Comparison of ENCODE assay signal across 13 cellular contexts in the genomic region with DNA sequence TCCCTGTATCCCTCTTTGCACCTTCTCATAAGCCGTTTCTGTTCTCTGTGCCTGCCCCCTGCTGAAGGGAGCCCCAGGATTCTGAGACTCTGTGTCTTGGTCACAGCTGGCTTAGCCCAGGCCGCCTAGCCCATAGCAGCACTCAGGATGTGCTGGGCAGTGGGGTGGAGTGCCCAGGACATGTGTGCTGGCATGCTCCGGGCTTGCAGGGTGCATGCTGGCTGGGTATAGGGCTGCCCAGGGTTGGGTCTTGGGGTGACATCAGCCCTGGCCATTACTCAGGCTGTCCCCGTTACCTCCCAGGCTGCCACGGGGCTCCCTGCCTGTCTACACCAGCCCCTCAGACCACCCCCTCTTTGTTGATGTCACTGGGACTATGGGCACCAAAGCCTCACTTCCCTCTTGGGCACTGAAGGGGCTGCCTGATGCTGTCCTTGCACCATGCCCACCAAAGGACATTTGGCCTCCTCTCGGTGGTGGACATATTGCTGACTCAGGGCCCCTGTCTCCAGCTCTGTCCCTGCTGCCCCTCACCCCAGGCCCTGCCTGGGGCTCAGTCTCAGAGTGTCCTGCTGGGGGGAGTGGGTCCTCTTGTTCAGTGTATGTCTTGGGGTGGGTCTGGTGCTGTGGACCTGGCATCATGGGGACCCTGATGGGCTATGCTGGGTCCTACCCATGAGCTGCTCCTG. TPM values are rescaled to one million over a fixed set of nuclear protein-coding genes. Genes with fewer than 3 reads are reported as not detected.
DNase-seq lines count a peak whose midpoint lies in the region; ATAC-seq and TF ChIP-seq lines count a peak whose summit lies in the region.
"Had no signal": no experiment of that assay in that cellular context is flagged by ENCODE, and none has a peak within 500 bp of the region (broad histone marks: within the 10 kb centered on the region; RNA-seq: fewer than 3 reads in every experiment).

No MANE protein-coding gene starts in this region.

- TF ChIP-seq RAD21 in SK-N-SH (IDR thresholded peaks at IDR 0.05; ENCODE audit: low read length), result no peak
- no peak for TF ChIP-seq RAD21 in neural cell (conservative IDR thresholded peaks at IDR 0.05)

- no peak for DNase-seq in SK-N-SH
- DNase-seq in GM23248, result peak; percentile 0
- no peak for DNase-seq in central memory CD8-positive, alpha-beta T cell (ENCODE audit: low spot score in 2 of 2)
- no peak for DNase-seq in SKM-1 (lab: John Stamatoyannopoulos, UW; ENCODE audit: unreplicated experiment)
- DNase-seq: NCI-H146, SHP77, transverse colon had no signal

- H3K79me2 ChIP-seq in SK-N-SH (ENCODE audit: insufficient read depth), result peaks cover 60% of the 10 kb centered on the region
- H3K79me2 ChIP-seq in GM23248 (ENCODE audit: insufficient read depth), result peaks cover 62% of the 10 kb centered on the region
- H3K79me2 ChIP-seq in neural cell (replicated peaks; ENCODE audit: insufficient read depth, low read length), result peaks cover 21% of the 10 kb centered on the region

- H3K4me1 Mint-ChIP-seq in central memory CD8-positive, alpha-beta T cell, result peaks cover 7% of the 10 kb centered on the region

- H3K4me3 ChIP-seq in SK-N-SH (ENCODE audit: low read depth in 2 of 2, low read length in 1 of 2) (peak overlapping the region in 1 of 2 experiments; percentile 82; a peak in 1 of 4 replicates), GM23248 (peak overlapping the region; percentile 84; the same call in 1 of the 2 replicates), neural cell (ENCODE audit: low read length) (peak overlapping the region; percentile 94)

- no peaks in the 10 kb centered on the region for H3F3A ChIP-seq in SK-N-SH (replicated peaks; ENCODE audit: insufficient read depth)
- H3F3A ChIP-seq in GM23248 (ENCODE audit: insufficient read depth), result peaks cover 5% of the 10 kb centered on the region; the same call in 1 of the 2 replicates
- no peaks in the 10 kb centered on the region for H3F3A ChIP-seq in neural cell (ENCODE audit: insufficient read depth, low read length, poor library complexity, severe bottlenecking)

- no peak overlapping the region for H3K9ac ChIP-seq in SK-N-SH
- peak overlapping the region; percentile 89 for H3K9ac ChIP-seq in GM23248
- H3K9ac ChIP-seq in neural cell (ENCODE audit: low read length), result no peak overlapping the region

- peak overlapping the region; percentile 64 for H3K4me3 Mint-ChIP-seq in central memory CD8-positive, alpha-beta T cell

- POLR2A ChIA-PET in SK-N-SH (lab: Yijun Ruan, JAX), result no interaction called here

- TF ChIP-seq CTCF in SK-N-SH (IDR thresholded peaks at IDR 0.05) (no peak), neural cell (IDR thresholded peaks at IDR 0.05; ENCODE audit: poor library complexity, severe bottlenecking) (no peak)

- H3K36me3 ChIP-seq in SK-N-SH (replicated peaks in 1 of 2; ENCODE audit: control insufficient read depth in 1 of 2, insufficient read depth in 2 of 2, low read length in 1 of 2), result peaks cover 0 to 3% of the 10 kb centered on the region in 2 experiments
- H3K36me3 ChIP-seq in GM23248 (ENCODE audit: low read depth), result no peaks in the 10 kb centered on the region
- no peaks in the 10 kb centered on the region for H3K36me3 ChIP-seq in neural cell (ENCODE audit: insufficient read depth, low read length)
- H3K36me3 ChIP-seq: transverse colon had no signal

- H3K27ac Mint-ChIP-seq in central memory CD8-positive, alpha-beta T cell (ENCODE audit: low read depth), result no peak overlapping the region

- H3K36me3 Mint-ChIP-seq in central memory CD8-positive, alpha-beta T cell (ENCODE audit: insufficient read depth), result no peaks in the 10 kb centered on the region

- H3K9me3 Mint-ChIP-seq in central memory CD8-positive, alpha-beta T cell, result no peaks in the 10 kb centered on the region

- H3K4me2 ChIP-seq in SK-N-SH, result peak overlapping the region; percentile 98
- H3K4me2 ChIP-seq in GM23248 (ENCODE audit: unreplicated experiment), result peak overlapping the region; percentile 77
- no peak overlapping the region for H3K4me2 ChIP-seq in neural cell (ENCODE audit: low read length)

- H3K27me3 ChIP-seq in SK-N-SH (ENCODE audit: insufficient read depth), result no peaks in the 10 kb centered on the region
- H3K27me3 ChIP-seq in GM23248 (replicated peaks; ENCODE audit: insufficient read depth), result no peaks in the 10 kb centered on the region
- H3K27me3 ChIP-seq in neural cell (ENCODE audit: insufficient read depth, low read depth, low read length), result peaks cover 23% of the 10 kb centered on the region
- H3K27me3 ChIP-seq: esophagus muscularis mucosa, transverse colon had no signal

- H4K20me1 ChIP-seq in SK-N-SH (ENCODE audit: insufficient read depth) (peaks cover 59% of the 10 kb centered on the region), GM23248 (ENCODE audit: insufficient read depth) (no peaks in the 10 kb centered on the region), neural cell (ENCODE audit: insufficient read depth) (peaks cover 6% of the 10 kb centered on the region)

- peaks cover 20% of the 10 kb centered on the region for H3K27me3 Mint-ChIP-seq in central memory CD8-positive, alpha-beta T cell

- ATAC-seq in SK-N-SH treated with all-trans-retinoic acid at 6 μM for 48 hours (no peak), HG03457 (IDR thresholded peaks at IDR 0.05; ENCODE audit: unreplicated experiment) (no peak), GM21786 (IDR thresholded peaks at IDR 0.05; ENCODE audit: unreplicated experiment) (no peak)
- ATAC-seq in central memory CD8-positive, alpha-beta T cell (replicated peaks; ENCODE audit: extremely low read depth, poor library complexity, severe bottlenecking), result no peak

- H3K27ac ChIP-seq in SK-N-SH (ENCODE audit: low read depth in 2 of 2, low read length in 1 of 2) (no peak overlapping the region), GM23248 (no peak overlapping the region), neural cell (ENCODE audit: low read length) (no peak overlapping the region)
- H3K27ac ChIP-seq: esophagus muscularis mucosa had no signal

- H3K9me3 ChIP-seq in SK-N-SH (no peaks in the 10 kb centered on the region), GM23248 (ENCODE audit: low read depth) (no peaks in the 10 kb centered on the region), neural cell (ENCODE audit: low read length) (no peaks in the 10 kb centered on the region)
- H3K9me3 ChIP-seq: esophagus muscularis mucosa, transverse colon had no signal

- WGBS in SK-N-SH (ENCODE audit: low lambda C conversion rate), result 96% methylated on average over 4 of the region's 6 CpGs
- 88 to 90% methylated on average over 6 of the region's 6 CpGs for WGBS in GM23248 (ENCODE audit: low coverage in 1 of 2, low lambda C conversion rate in 2 of 2, missing lambda C conversion rate in 2 of 2), 2 experiments

- H2AFZ ChIP-seq in SK-N-SH (ENCODE audit: low read depth) (no peak overlapping the region), GM23248 (no peak overlapping the region), neural cell (ENCODE audit: low read depth, low read length) (no peak overlapping the region)

- in situ Hi-C loops in GM23248 (cut with MboI), result no loop called here

- no peak for TF ChIP-seq EP300 in SK-N-SH (IDR thresholded peaks at IDR 0.05; ENCODE audit: borderline replicate concordance in 1 of 2, low read depth in 1 of 2, low read length in 1 of 2)
- TF ChIP-seq EP300 in neural cell (conservative IDR thresholded peaks at IDR 0.05; ENCODE audit: poor library complexity, severe bottlenecking), result no peak

- H3K9me2 ChIP-seq in SK-N-SH (no peaks in the 10 kb centered on the region), GM23248 (ENCODE audit: insufficient read depth) (no peaks in the 10 kb centered on the region), neural cell (ENCODE audit: insufficient read depth, low read length) (no peaks in the 10 kb centered on the region)

- H3K4me1 ChIP-seq in SK-N-SH (ENCODE audit: control insufficient read depth in 1 of 2, insufficient read depth in 2 of 2, low read depth in 1 of 2, low read length in 1 of 2), result peaks cover 7 to 12% of the 10 kb centered on the region in 2 experiments; a peak in 2 of 4 replicates
- peaks cover 7% of the 10 kb centered on the region; the same call in 1 of the 2 replicates for H3K4me1 ChIP-seq in GM23248 (ENCODE audit: insufficient read depth)

- CTCF ChIA-PET in SK-N-SH (lab: Yijun Ruan, JAX), result interaction anchor here (1.0 to 4.5 kb wide), 5 partner anchors 12 to 99 kb away, joined by 3 to 21 read pairs (median 6); no protein-coding TSS in a partner anchor

TF ChIP-seq in SK-N-SH, 30 proteins besides CTCF, POLR2A, EP300 and RAD21 (continues in another document):
- TF ChIP-seq RXRA (IDR thresholded peaks at IDR 0.05; ENCODE audit: borderline replicate concordance, low read depth) (no peak), FOSL2 (IDR thresholded peaks at IDR 0.05; ENCODE audit: borderline replicate concordance, low read depth) (no peak), YY1 (IDR thresholded peaks at IDR 0.05; ENCODE audit: low read depth) (no peak)

TF ChIP-seq in SK-N-SH treated with all-trans-retinoic acid at 6 μM for 48 hours, 23 proteins besides CTCF, POLR2A, EP300 and RAD21 (continues in another document):
- TF ChIP-seq SNAI2 (CRISPR knock-in tag; IDR thresholded peaks at IDR 0.05) (no peak), BACH2 (CRISPR knock-in tag; IDR thresholded peaks at IDR 0.05; ENCODE audit: borderline replicate concordance) (no peak), ZFP3 (CRISPR knock-in tag; IDR thresholded peaks at IDR 0.05) (no peak), GLIS3 (CRISPR knock-in tag; IDR thresholded peaks at IDR 0.05) (no peak), PPARA (CRISPR knock-in tag; IDR thresholded peaks at IDR 0.05; ENCODE audit: borderline replicate concordance) (no peak)

TF ChIP-seq in neural cell, 6 proteins besides CTCF, POLR2A, EP300 and RAD21 (continues in another document):
- no peak for TF ChIP-seq TAF1 (IDR thresholded peaks at IDR 0.05; ENCODE audit: low read depth)
- no peak for TF ChIP-seq POLR2AphosphoS5 (IDR thresholded peaks at IDR 0.05)
- no peak for TF ChIP-seq SMC3 (conservative IDR thresholded peaks at IDR 0.05; ENCODE audit: poor library complexity)
- TF ChIP-seq EZH2 (IDR thresholded peaks at IDR 0.05; ENCODE audit: borderline replicate concordance, insufficient read depth, low read length, poor library complexity, severe bottlenecking), result no peak

RNA-seq across cellular contexts. Expression of a gene that starts 2.4 kb away (rescaled TPM):
- polyA plus RNA-seq in SK-N-SH (2012; rRNA removed) (7.7 and 11.0 TPM in 2 replicates), GM23248 (2016; fragmentation: Nextera tagmentation; extraction: Ambion mirVana) (2.5 and 2.7 TPM in 2 replicates), neural cell (11.6 and 13.2 TPM in 2 replicates)
- 3.9 and 5.9 TPM in 2 replicates for polyA plus RNA-seq in SK-N-SH (2012; cell fraction: cytosol; rRNA removed)
- 52.8 and 69.2 TPM in 2 replicates for polyA plus RNA-seq in SK-N-SH (2012; cell fraction: nucleus; rRNA removed)
- total RNA-seq in GM23248 (2014; rRNA removed; shearing (Covaris generic)), result 23.3 and 24.5 TPM in 2 replicates
- polyA minus RNA-seq in neural cell, result 21.1 and 27.5 TPM in 2 replicates

RNA-seq across cellular contexts. Expression of a gene that starts 57.2 kb away (rescaled TPM):
- polyA plus RNA-seq in SK-N-SH (2012; rRNA removed) (0.02 TPM in 2 replicates), GM23248 (2016; fragmentation: Nextera tagmentation; extraction: Ambion mirVana) (not detected in 2 replicates), neural cell (not detected in 2 replicates)
- not detected in 2 replicates for polyA plus RNA-seq in SK-N-SH (2012; cell fraction: cytosol; rRNA removed)
- polyA plus RNA-seq in SK-N-SH (2012; cell fraction: nucleus; rRNA removed), result 0.14 and 0.19 TPM in 2 replicates
- total RNA-seq in GM23248 (2014; rRNA removed; shearing (Covaris generic)), result not detected in 2 replicates
- polyA minus RNA-seq in neural cell, result 0.12 TPM in 1 of 2 replicates, not detected in the other
- total RNA-seq: A172 had no signal
